ENCODE assay signal across 1 cellular context in genomic region chr1:183989078-183989577, GRCh38.
TF ChIP-seq lines count a peak whose summit lies in the region.

No MANE protein-coding gene starts in this region.

TF ChIP-seq in K562, 482 proteins besides CTCF, POLR2A, EP300 and RAD21 (continued from another document and continues in another):
- TF ChIP-seq HMGXB4 (CRISPR knock-in tag; IDR thresholded peaks at IDR 0.05) (no peak), ZNF253 (CRISPR knock-in tag; conservative IDR thresholded peaks at IDR 0.05) (no peak), ZNF717 (CRISPR knock-in tag; IDR thresholded peaks at IDR 0.05) (no peak), BCOR (IDR thresholded peaks at IDR 0.05) (no peak), PTRF (tag; IDR thresholded peaks at IDR 0.05) (0 out of 2 replicates have a peak, but pooled peaks have one; percentile 30), ATF4 (CRISPR knock-in tag; IDR thresholded peaks at IDR 0.05) (peak; percentile 65; the same call in 1 of the 2 replicates), UBTF (IDR thresholded peaks at IDR 0.05; ENCODE audit: borderline replicate concordance in 1 of 2, low read depth in 2 of 2, low read length in 2 of 2) (0 out of 4 replicates have a peak, but pooled peaks have one; percentile 22 to 57), ZBTB43 (CRISPR knock-in tag; IDR thresholded peaks at IDR 0.05) (no peak), PRDM10 (IDR thresholded peaks at IDR 0.05; ENCODE audit: partially characterized antibody) (peak; percentile 95), NFATC3 (IDR thresholded peaks at IDR 0.05) (no peak), CHCHD3 (CRISPR knock-in tag; IDR thresholded peaks at IDR 0.05) (no peak), ELK1 (CRISPR knock-in tag; IDR thresholded peaks at IDR 0.05) (no peak), ZNF696 (CRISPR knock-in tag; conservative IDR thresholded peaks at IDR 0.05) (no peak), NBN (IDR thresholded peaks at IDR 0.05; ENCODE audit: low read depth) (0 out of 2 replicates have a peak, but pooled peaks have one; percentile 14), NR4A1 (CRISPR knock-in tag; IDR thresholded peaks at IDR 0.05) (peak; percentile 85; the same call in 1 of the 2 replicates), NR4A1 (tag; IDR thresholded peaks at IDR 0.05) (no peak; the same call in 1 of the 2 replicates), ZNF79 (CRISPR knock-in tag; IDR thresholded peaks at IDR 0.05; ENCODE audit: low read depth) (peak; percentile 52; the same call in 1 of the 2 replicates), JUND (IDR thresholded peaks at IDR 0.05; ENCODE audit: borderline replicate concordance, low read depth, low read length) (peak; percentile 71), JUND (tag; IDR thresholded peaks at IDR 0.05; ENCODE audit: borderline replicate concordance, low read depth, low read length) (peak; percentile 66; the same call in 2 of the 3 replicates), ZBTB33 (CRISPR knock-in tag; IDR thresholded peaks at IDR 0.05) (no peak), NR2C1 (IDR thresholded peaks at IDR 0.05) (no peak), NR2C1 (tag; IDR thresholded peaks at IDR 0.05) (peak; percentile 48; the same call in 1 of the 2 replicates), SPI1 (IDR thresholded peaks at IDR 0.05; ENCODE audit: borderline replicate concordance, low read depth, low read length) (peak; percentile 55; the same call in 1 of the 2 replicates), HEY1 (CRISPR knock-in tag; IDR thresholded peaks at IDR 0.05; ENCODE audit: borderline replicate concordance) (no peak), RREB1 (CRISPR knock-in tag; IDR thresholded peaks at IDR 0.05) (peak; percentile 87), ZNF165 (CRISPR knock-in tag; IDR thresholded peaks at IDR 0.05; ENCODE audit: borderline replicate concordance) (no peak; the same call in 1 of the 2 replicates), GABPB2 (CRISPR knock-in tag; conservative IDR thresholded peaks at IDR 0.05) (no peak), BHLHE40 (IDR thresholded peaks at IDR 0.05; ENCODE audit: low read length) (no peak), ZNF263 (CRISPR knock-in tag; IDR thresholded peaks at IDR 0.05; ENCODE audit: borderline replicate concordance) (no peak), CCAR2 (IDR thresholded peaks at IDR 0.05; ENCODE audit: low read depth, low read length) (no peak), POLR2AphosphoS5 (IDR thresholded peaks at IDR 0.05; ENCODE audit: control insufficient read depth, insufficient read depth, low read depth, low read length) (peak; percentile 55; the same call in 1 of the 2 replicates), AFF4 (CRISPR knock-in tag; IDR thresholded peaks at IDR 0.05) (no peak), ZNF766 (CRISPR knock-in tag; conservative IDR thresholded peaks at IDR 0.05) (peak; percentile 49; the same call in 1 of the 2 replicates)
